ENCODE assay signal across 18 cellular contexts in the genomic region with DNA sequence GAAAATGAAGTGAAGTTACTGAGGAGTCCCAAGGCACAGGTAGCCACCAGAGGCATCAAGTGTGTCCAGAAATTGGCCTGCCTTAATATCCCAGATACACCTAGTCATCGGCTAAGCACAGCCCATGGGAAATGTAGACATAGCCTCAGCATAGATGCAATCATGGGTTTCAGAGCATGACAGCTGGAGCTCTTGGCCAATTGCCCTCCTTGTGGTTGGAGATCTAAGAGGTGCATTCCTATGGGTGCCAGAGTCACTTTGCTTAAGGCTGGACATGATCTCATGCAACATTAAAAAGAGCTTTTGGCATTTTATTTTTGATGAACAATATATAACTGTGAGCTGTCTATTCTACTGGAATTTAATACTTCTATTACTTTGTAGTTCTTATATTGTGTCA.
DNase-seq lines count a peak whose midpoint lies in the region; ATAC-seq and FAIRE-seq lines count a peak whose summit lies in the region.
"Had no signal": no experiment of that assay in that cellular context is flagged by ENCODE, and none has a peak within 500 bp of the region (broad histone marks: within the 10 kb centered on the region; RNA-seq: fewer than 3 reads in every experiment).

No MANE protein-coding gene starts in this region.

- H3K4ac ChIP-seq in trophoblast cell (ENCODE audit: low read depth, low read length) = no peak overlapping the region

- no peak overlapping the region for H2BK5ac ChIP-seq in trophoblast cell (ENCODE audit: low read depth, low read length, poor library complexity)

- no peaks in the 10 kb centered on the region for H3K79me1 ChIP-seq in trophoblast cell (ENCODE audit: low read length)

- H3K27me3 ChIP-seq in adipocyte (replicated peaks; ENCODE audit: control insufficient read depth, insufficient read depth, low read length) (no peaks in the 10 kb centered on the region), trophoblast cell (ENCODE audit: insufficient read depth, low read length) (no peaks in the 10 kb centered on the region)
- H3K27me3 ChIP-seq: breast epithelium, spleen, vagina had no signal

- DNase-seq in ACHN = peak; percentile 75
- peak; percentile 26 for DNase-seq in HTR-8/SVneo (ENCODE audit: insufficient read length, low spot score)
- peak; percentile 1 for DNase-seq in adipocyte (ENCODE audit: low read depth)
- peak; percentile 14 for DNase-seq in iPS-NIHi11 (ENCODE audit: low spot score)
- DNase-seq in trophoblast cell = no peak
- no peak for DNase-seq in activated CD4-positive, alpha-beta T cell treated with anti-CD3 and anti-CD28 coated beads for 48 hours
- no peak for DNase-seq in LoVo (ENCODE audit: low spot score)
- DNase-seq: activated T-cell treated with anti-CD3 and anti-CD28 coated beads, Interleukin-2, amount 50 U/mL, for 72 hours; NCI-H1105 treated with DMSO at 0.1 percent for 48 hours; NCI-H526 treated with DMSO at 0.1 percent for 48 hours; psoas muscle; spleen had no signal

- ATAC-seq in HG03571 (IDR thresholded peaks at IDR 0.05; ENCODE audit: unreplicated experiment) = no peak
- ATAC-seq: activated CD4-positive, CD25-positive, alpha-beta regulatory T cell treated with anti-CD3 and anti-CD28 coated beads, Interleukin-2, amount 50 U/mL, for 24 hours; activated T-cell treated with anti-CD3 and anti-CD28 coated beads, Interleukin-2, amount 50 U/mL, for 72 hours; left lobe of liver had no signal

- H2BK12ac ChIP-seq in trophoblast cell (ENCODE audit: low read length) = no peak overlapping the region

- H4K12ac ChIP-seq in trophoblast cell (ENCODE audit: low read depth, low read length) = no peak overlapping the region

- H3K4me2 ChIP-seq in trophoblast cell (ENCODE audit: low read length) = no peak overlapping the region
- H3K4me2 ChIP-seq: KMS-11 had no signal

- no peaks in the 10 kb centered on the region for H3K79me2 ChIP-seq in trophoblast cell (ENCODE audit: control insufficient read depth, insufficient read depth, low read length, poor library complexity)

- in situ Hi-C loops in ACHN (cut with HindIII; ENCODE audit: low pct_ligation_motif_present, low pct_unique_long_range_greater_than_20kb, low sequenced_read_pairs) = no loop called here

- no peaks in the 10 kb centered on the region for H3K36me3 ChIP-seq in adipocyte (ENCODE audit: control insufficient read depth, insufficient read depth, low read length, severe bottlenecking)
- H3K36me3 ChIP-seq in trophoblast cell (ENCODE audit: control insufficient read depth in 1 of 2, insufficient read depth in 2 of 2, low read length in 2 of 2) = no peaks in the 10 kb centered on the region
- H3K36me3 ChIP-seq: breast epithelium, spleen, vagina had no signal

- H3K9ac ChIP-seq in adipocyte (ENCODE audit: low read length) (no peak overlapping the region), trophoblast cell (ENCODE audit: low read length) (no peak overlapping the region)
- H3K9ac ChIP-seq: KMS-11 had no signal

- H3K23ac ChIP-seq in trophoblast cell (ENCODE audit: low read length) = no peak overlapping the region

- WGBS in trophoblast cell (ENCODE audit: extremely low coverage, insufficient coverage, insufficient read length) = no CpG with 5 or more reads among the region's 1 CpG

- H3K14ac ChIP-seq in trophoblast cell (ENCODE audit: low read length) = no peak overlapping the region

- no peak overlapping the region for H2AFZ ChIP-seq in trophoblast cell (ENCODE audit: insufficient read depth, low read length, poor library complexity)

- H2BK120ac ChIP-seq in trophoblast cell (ENCODE audit: insufficient read depth, low read length, poor library complexity) = no peak overlapping the region

- no peak for FAIRE-seq in HTR-8/SVneo (lab: Jason Lieb, UNC)

- H3K4me3 ChIP-seq in adipocyte (ENCODE audit: low read length) = no peak overlapping the region
- H3K4me3 ChIP-seq in trophoblast cell (ENCODE audit: low read depth, low read length) = no peak overlapping the region
- H3K4me3 ChIP-seq: breast epithelium, psoas muscle, spleen, vagina had no signal

- H4K8ac ChIP-seq in trophoblast cell (ENCODE audit: low read depth, low read length) = no peak overlapping the region

- H2AK5ac ChIP-seq in trophoblast cell (ENCODE audit: low read length) = no peak overlapping the region

- no peaks in the 10 kb centered on the region for H3K9me3 ChIP-seq in adipocyte (ENCODE audit: control insufficient read depth, low read length)
- H3K9me3 ChIP-seq in trophoblast cell (ENCODE audit: insufficient read depth, low read depth, low read length) = peaks cover 1% of the 10 kb centered on the region
- H3K9me3 ChIP-seq: breast epithelium, psoas muscle, vagina had no signal

- H3K27ac ChIP-seq in trophoblast cell (ENCODE audit: low read depth, low read length) = no peak overlapping the region
- H3K27ac ChIP-seq: breast epithelium, KMS-11, psoas muscle, spleen, vagina had no signal

- no peak overlapping the region for H3K18ac ChIP-seq in trophoblast cell (ENCODE audit: low read length)

- H4K91ac ChIP-seq in trophoblast cell (ENCODE audit: low read depth, low read length) = no peak overlapping the region

- H3K4me1 ChIP-seq in adipocyte (ENCODE audit: control insufficient read depth, insufficient read depth, low read length) (no peaks in the 10 kb centered on the region), trophoblast cell (ENCODE audit: control insufficient read depth in 1 of 2, insufficient read depth in 2 of 2, low read length in 2 of 2) (no peaks in the 10 kb centered on the region)
- H3K4me1 ChIP-seq: breast epithelium, psoas muscle, spleen, vagina had no signal

Comparison
In these comparisons a context has a peak if more than half of its experiments do, and no peak if none do; other contexts are left out.
1. DNase-seq: peak in ACHN (single experiment), HTR-8/SVneo (single experiment), adipocyte (single experiment) and iPS-NIHi11 (single experiment); none in trophoblast cell (0 of 2), activated CD4-positive, alpha-beta T cell treated with anti-CD3 and anti-CD28 coated beads for 48 hours (single experiment) and LoVo (single experiment).